In the genomic region with DNA sequence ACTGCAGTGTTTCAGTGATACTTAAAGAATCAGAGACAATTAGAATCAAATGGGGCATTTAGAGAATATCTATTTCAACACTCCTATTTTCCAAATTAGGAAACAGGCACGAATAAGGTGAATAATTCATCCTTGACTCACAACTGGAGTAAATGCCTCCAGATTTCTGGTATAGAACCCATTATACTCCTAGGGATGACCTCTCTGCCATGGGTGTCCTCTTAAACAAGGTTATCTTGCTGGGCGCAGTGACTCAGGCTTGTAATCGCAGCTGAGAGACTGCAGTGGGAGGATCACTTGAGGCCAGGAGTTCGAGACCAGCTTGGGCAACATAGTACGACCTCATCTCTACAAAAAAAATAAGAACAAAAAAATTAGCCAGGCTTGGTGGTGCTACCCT, we compare ENCODE assay signal across 22 cellular contexts.
"Had no signal": no experiment of that assay in that cellular context is flagged by ENCODE, and none has a peak within 500 bp of the region (broad histone marks: within the 10 kb centered on the region; RNA-seq: fewer than 3 reads in every experiment).

No MANE protein-coding gene starts in this region.

- DNase-seq: IMR-90, Karpas-422, KG1, MG63, NCI-H1092 treated with DMSO at 0.1 percent for 48 hours, NCI-H1436, NCI-H187, NCI-H2029, NCI-H2081 treated with DMSO at 0.1 percent for 48 hours, NCI-H2171, NCI-H226, NCI-H446, NCI-H510A, NCI-H524 treated with DMSO at 0.1 percent for 48 hours, NCI-H69, NCI-H774, SHP77, SK-N-SH, SW 1271, T-cell had no signal

- H3K36me3 ChIP-seq: MG63 had no signal

- ATAC-seq: HepG2, T-cell had no signal

- H3K4me3 ChIP-seq: MG63 had no signal

- H3K27me3 ChIP-seq: MG63 had no signal

- H3K9me3 ChIP-seq: MG63, SK-N-SH had no signal

- H3K27ac ChIP-seq: RWPE1 had no signal

- H3K4me2 ChIP-seq: SK-N-SH had no signal

- H3K9ac ChIP-seq: SK-N-SH had no signal
